ENCODE assay signal across 9 cellular contexts in genomic region chr3:50450135-50450911, GRCh38. TPM values are rescaled to one million over a fixed set of nuclear protein-coding genes. Genes with fewer than 3 reads are reported as not detected.
A peak's percentile ranks its signal among the peaks of the same experiment; 100 is the strongest.
DNase-seq lines count a peak whose midpoint lies in the region; ATAC-seq, FAIRE-seq and TF ChIP-seq lines count a peak whose summit lies in the region.
"Had no signal": no experiment of that assay in that cellular context is flagged by ENCODE, and none has a peak within 500 bp of the region (broad histone marks: within the 10 kb centered on the region; RNA-seq: fewer than 3 reads in every experiment).

No MANE protein-coding gene starts in this region.

- H3K79me1 ChIP-seq in IMR-90 (ENCODE audit: low read depth in 1 of 2, low read length in 2 of 2): no peaks in the 10 kb centered on the region

- H3K9me3 ChIP-seq in IMR-90 (ENCODE audit: control insufficient read depth, insufficient read depth, low read length): no peaks in the 10 kb centered on the region
- H3K9me3 ChIP-seq in pancreas: no peaks in the 10 kb centered on the region
- no peaks in the 10 kb centered on the region for H3K9me3 ChIP-seq in thoracic aorta
- H3K9me3 ChIP-seq: gastrocnemius medialis had no signal

- no peak overlapping the region for H3K4ac ChIP-seq in IMR-90 (ENCODE audit: low read depth, low read length)

- H2BK20ac ChIP-seq in IMR-90 (ENCODE audit: low read depth, low read length): no peak overlapping the region

- ATAC-seq in IMR-90 (ENCODE audit: low read depth) (no peak), pancreas (peak in 3 of 4 donors; percentile 46 to 72 (median 48)), thoracic aorta (ENCODE audit: insufficient number of reproducible peaks, low FRiP score, low read depth) (peak; percentile 50), HG02981 (IDR thresholded peaks at IDR 0.05; ENCODE audit: unreplicated experiment) (no peak), HG02840 (IDR thresholded peaks at IDR 0.05; ENCODE audit: low FRiP score, unreplicated experiment) (no peak)
- ATAC-seq: gastrocnemius medialis had no signal

- FAIRE-seq in pancreas (lab: Jason Lieb, UNC): no peak

- no peak overlapping the region for H2AK5ac ChIP-seq in IMR-90 (ENCODE audit: low read depth, low read length)

- H3K23ac ChIP-seq in IMR-90 (ENCODE audit: low read depth, low read length): no peak overlapping the region

- H3K36me3 ChIP-seq in IMR-90 (ENCODE audit: control insufficient read depth, insufficient read depth, low read length) (no peaks in the 10 kb centered on the region), pancreas (no peaks in the 10 kb centered on the region), thoracic aorta (no peaks in the 10 kb centered on the region)
- H3K36me3 ChIP-seq: gastrocnemius medialis had no signal

- no peak overlapping the region for H2AFZ ChIP-seq in IMR-90 (replicated peaks; ENCODE audit: low read length, poor library complexity)

- no peak for TF ChIP-seq RAD21 in IMR-90 (IDR thresholded peaks at IDR 0.05; ENCODE audit: low read length)

- in situ Hi-C loops in IMR-90 (cut with MboI; ENCODE audit: low sequenced_read_pairs): no loop called here

- no CpG with 5 or more reads among the region's 29 CpGs for WGBS in IMR-90 (ENCODE audit: extremely low coverage in 2 of 2, insufficient read length in 1 of 2), 2 experiments
- 63 to 64% methylated on average over 29 of the region's 29 CpGs for WGBS in pancreas, 2 donors

- dilution Hi-C loops in IMR-90 (cut with HindIII; ENCODE audit: low sequenced_read_pairs, unreplicated experiment): no loop called here

- no peak overlapping the region for H4K91ac ChIP-seq in IMR-90 (ENCODE audit: insufficient read depth, low read depth, low read length)

- H2BK120ac ChIP-seq in IMR-90 (ENCODE audit: low read depth, low read length): no peak overlapping the region

- no peak for TF ChIP-seq POLR2A in IMR-90 (IDR thresholded peaks at IDR 0.05; ENCODE audit: low read depth, low read length)

- intact Hi-C loops in IMR-90 (cut with micrococcal nuclease) (no loop called here), pancreas (cut with DNase I) (no loop called here)

- no peak overlapping the region for H3K14ac ChIP-seq in IMR-90 (replicated peaks; ENCODE audit: low read depth, low read length)

- TF ChIP-seq CTCF in IMR-90 (conservative IDR thresholded peaks at IDR 0.05; ENCODE audit: low read depth, low read length) (no peak), fibroblast of mammary gland (conservative IDR thresholded peaks at IDR 0.05; ENCODE audit: control insufficient read depth, insufficient read depth, low read depth, low read length) (no peak), pancreas (IDR thresholded peaks at IDR 0.05) (no peak), thoracic aorta (IDR thresholded peaks at IDR 0.05) (no peak)

- POLR2A ChIA-PET in IMR-90 (lab: Charles Lee; ENCODE audit: unreplicated experiment): no interaction called here

- H3K9ac ChIP-seq in IMR-90 (ENCODE audit: low read depth, low read length): no peak overlapping the region

- H3K9me1 ChIP-seq in IMR-90 (ENCODE audit: insufficient read depth, low read length): no peaks in the 10 kb centered on the region

- H3K4me2 ChIP-seq in IMR-90 (ENCODE audit: low read depth, low read length): no peak overlapping the region

- peaks cover 49% of the 10 kb centered on the region for H3K27me3 ChIP-seq in IMR-90 (ENCODE audit: control insufficient read depth, insufficient read depth, low read length)
- H3K27me3 ChIP-seq in pancreas: no peaks in the 10 kb centered on the region
- no peaks in the 10 kb centered on the region for H3K27me3 ChIP-seq in thoracic aorta (replicated peaks; ENCODE audit: insufficient read depth)
- H3K27me3 ChIP-seq: gastrocnemius medialis had no signal

- no peaks in the 10 kb centered on the region for H3K4me1 ChIP-seq in IMR-90 (ENCODE audit: control insufficient read depth, insufficient read depth, low read length)
- H3K4me1 ChIP-seq in pancreas: peaks cover 0 to 4% (median 3%) of the 10 kb centered on the region in 3 donors
- H3K4me1 ChIP-seq in thoracic aorta (ENCODE audit: control insufficient read depth in 1 of 2, low read depth in 2 of 2): peaks cover 3 to 14% of the 10 kb centered on the region in 2 donors
- H3K4me1 ChIP-seq: gastrocnemius medialis had no signal

- H3K4me3 ChIP-seq in IMR-90 (ENCODE audit: insufficient read depth, low read depth, low read length) (no peak overlapping the region), fibroblast of mammary gland (ENCODE audit: control insufficient read depth, low read depth, low read length) (no peak overlapping the region), pancreas (no peak overlapping the region), thoracic aorta (peak overlapping the region; percentile 74)

- H2AK9ac ChIP-seq in IMR-90 (replicated peaks; ENCODE audit: low read depth, low read length, poor library complexity): no peak overlapping the region

- no peak overlapping the region for H2BK15ac ChIP-seq in IMR-90 (ENCODE audit: low read depth, low read length)

- H4K5ac ChIP-seq in IMR-90 (ENCODE audit: low read depth, low read length): no peak overlapping the region

- no peaks in the 10 kb centered on the region for H4K20me1 ChIP-seq in IMR-90 (ENCODE audit: insufficient read depth, low read length)

- no peak overlapping the region for H2BK5ac ChIP-seq in IMR-90 (ENCODE audit: low read depth, low read length, poor library complexity, severe bottlenecking)

- CTCF ChIA-PET in IMR-90 (lab: Yijun Ruan, JAX): no interaction called here

- H3K56ac ChIP-seq in IMR-90 (ENCODE audit: extremely low read depth, insufficient read depth, low read length): no peak overlapping the region

- no TSS peak for BruUV-seq in IMR-90 (replicated peaks; lab: Mats Ljungman, UMichigan)

- peak; percentile 15 for DNase-seq in IMR-90
- peak; percentile 65 for DNase-seq in activated T-cell treated with anti-CD3 and anti-CD28 coated beads, Interleukin-2, amount 50 U/mL, for 1 hour
- DNase-seq in fibroblast of mammary gland (ENCODE audit: low read depth): peak; percentile 69
- peak in 3 of 6 donors; percentile 39 to 66 (median 48) for DNase-seq in pancreas
- peak; percentile 54 for DNase-seq in thoracic aorta (ENCODE audit: low spot score)
- no peak for DNase-seq in SKM-1 treated with dmso at 0.1 percent for 144 hours (lab: John Stamatoyannopoulos, UW; ENCODE audit: unreplicated experiment)

- H3K27ac ChIP-seq in IMR-90 (ENCODE audit: insufficient read depth, low read length) (no peak overlapping the region), pancreas (peak overlapping the region in 3 of 4 donors; percentile 11 to 48 (median 16)), thoracic aorta (peak overlapping the region; percentile 58 to 68)
- H3K27ac ChIP-seq: gastrocnemius medialis had no signal

- no peak overlapping the region for H4K8ac ChIP-seq in IMR-90 (ENCODE audit: low read depth in 2 of 2, low read length in 2 of 2)

- no peak overlapping the region for H3K18ac ChIP-seq in IMR-90 (ENCODE audit: low read depth, low read length)

TF ChIP-seq in IMR-90, 13 proteins besides CTCF, POLR2A, EP300 and RAD21:
- TF ChIP-seq RFX5 (IDR thresholded peaks at IDR 0.05; ENCODE audit: low read depth, low read length): no peak
- TF ChIP-seq MAZ (IDR thresholded peaks at IDR 0.05; ENCODE audit: borderline replicate concordance, low read depth, low read length): no peak
- TF ChIP-seq CHD1 (IDR thresholded peaks at IDR 0.05; ENCODE audit: low read depth, low read length): no peak
- TF ChIP-seq MAFK (IDR thresholded peaks at IDR 0.05; ENCODE audit: low read depth, low read length): no peak
- no peak for TF ChIP-seq RCOR1 (IDR thresholded peaks at IDR 0.05; ENCODE audit: insufficient replicate concordance, low read length)
- no peak for TF ChIP-seq BHLHE40 (IDR thresholded peaks at IDR 0.05; ENCODE audit: low read depth, low read length)
TF ChIP-seq in IMR-90: peak in this region for 0.

RNA-seq across cellular contexts. Expression of gene CACNA2D2, which starts 53.1 kb away (rescaled TPM):
- total RNA-seq in IMR-90 (2012; rRNA removed) (not detected in 2 replicates), pancreas (1 to 10 TPM; 1.1 to 4.6 (median 2.2) TPM), thoracic aorta (1 to 10 TPM; 2.3 to 4.2 TPM)
- polyA plus RNA-seq in IMR-90 (2012; rRNA removed) (0.11 and 0.15 TPM in 2 replicates), pancreas (10 to 100 TPM in 1 of 2 donors, 1 to 10 TPM in 1; 5.7 to 19.5 TPM)
- polyA plus RNA-seq in IMR-90 (2012; cell fraction: cytosol; rRNA removed): 0.06 and 0.10 TPM in 2 replicates
- 0.26 and 0.29 TPM in 2 replicates for polyA plus RNA-seq in IMR-90 (2012; cell fraction: nucleus; rRNA removed; ENCODE audit: low replicate concordance)

Comparison
In these comparisons a context has a peak if more than half of its experiments do, and no peak if none do; other contexts are left out.
1. ATAC-seq: peak in pancreas (3 of 4) and thoracic aorta (single experiment); none in IMR-90 (single experiment), HG02981 (single experiment) and HG02840 (single experiment).